Comparison of ENCODE assay signal across 1 cellular context in genomic region chr10:11743461-11744338, GRCh38.
TF ChIP-seq lines count a peak whose summit lies in the region.

No MANE protein-coding gene starts in this region.

TF ChIP-seq in GM12878, 131 proteins besides CTCF, POLR2A, EP300 and RAD21 (continued from another document):
- TF ChIP-seq, protein P1, sequence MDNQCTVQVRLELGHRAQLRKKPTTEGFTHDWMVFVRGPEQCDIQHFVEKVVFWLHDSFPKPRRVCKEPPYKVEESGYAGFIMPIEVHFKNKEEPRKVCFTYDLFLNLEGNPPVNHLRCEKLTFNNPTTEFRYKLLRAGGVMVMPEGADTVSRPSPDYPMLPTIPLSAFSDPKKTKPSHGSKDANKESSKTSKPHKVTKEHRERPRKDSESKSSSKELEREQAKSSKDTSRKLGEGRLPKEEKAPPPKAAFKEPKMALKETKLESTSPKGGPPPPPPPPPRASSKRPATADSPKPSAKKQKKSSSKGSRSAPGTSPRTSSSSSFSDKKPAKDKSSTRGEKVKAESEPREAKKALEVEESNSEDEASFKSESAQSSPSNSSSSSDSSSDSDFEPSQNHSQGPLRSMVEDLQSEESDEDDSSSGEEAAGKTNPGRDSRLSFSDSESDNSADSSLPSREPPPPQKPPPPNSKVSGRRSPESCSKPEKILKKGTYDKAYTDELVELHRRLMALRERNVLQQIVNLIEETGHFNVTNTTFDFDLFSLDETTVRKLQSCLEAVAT (IDR thresholded peaks at IDR 0.05): no peak
- TF ChIP-seq CHD1 (IDR thresholded peaks at IDR 0.05; ENCODE audit: low read depth, low read length): no peak
